Comparison of ENCODE assay signal across 8 cellular contexts in genomic region chr10:3780056-3780765, GRCh38. TPM values are rescaled to one million over a fixed set of nuclear protein-coding genes. Genes with fewer than 3 reads are reported as not detected.
DNase-seq lines count a peak whose midpoint lies in the region; ATAC-seq and TF ChIP-seq lines count a peak whose summit lies in the region.

No MANE protein-coding gene starts in this region.

- no peak overlapping the region for H2AFZ ChIP-seq in Loucy (ENCODE audit: low read length)

- TF ChIP-seq CTCF in AG04450 (IDR thresholded peaks at IDR 0.05; ENCODE audit: low read depth, low read length) (no peak), Loucy (conservative IDR thresholded peaks at IDR 0.05; ENCODE audit: low read length) (no peak)

- H3K9me3 ChIP-seq in AG04450 (ENCODE audit: control insufficient read depth, insufficient read depth, low read length) (peaks cover 11% of the 10 kb centered on the region; the same call in 1 of the 2 replicates), Loucy (ENCODE audit: insufficient read depth, low read depth, low read length) (no peaks in the 10 kb centered on the region), muscle layer of duodenum (ENCODE audit: control insufficient read depth in 1 of 2, low read length in 2 of 2) (no peaks in the 10 kb centered on the region)

- peaks cover 65% of the 10 kb centered on the region for H4K20me1 ChIP-seq in Loucy (ENCODE audit: insufficient read depth, low read length, poor library complexity, severe bottlenecking)

- DNase-seq in AG04450 (ENCODE audit: low read depth, low spot score) (no peak), GM19240 (ENCODE audit: insufficient read length, low spot score) (no peak), NCI-H524 treated with DMSO at 0.1 percent for 48 hours (lab: John Stamatoyannopoulos, UW) (no peak)
- no peak for DNase-seq in stimulated activated CD4-positive, alpha-beta T cell treated with anti-CD3 and anti-CD28 coated beads, Interleukin-2, amount 100 ng/mL, for 48 hours

- peaks cover 5% of the 10 kb centered on the region; the same call in 1 of the 2 replicates for H3F3A ChIP-seq in Loucy (ENCODE audit: low read depth)

- H3K4me2 ChIP-seq in Loucy (ENCODE audit: low read depth, low read length, poor library complexity, severe bottlenecking), result peak overlapping the region; percentile 92

- no peak for ATAC-seq in GM18867 (IDR thresholded peaks at IDR 0.05; ENCODE audit: unreplicated experiment)

- peak overlapping the region; percentile 47 for H3K9ac ChIP-seq in Loucy (ENCODE audit: low read depth, low read length, poor library complexity, severe bottlenecking)

- peak overlapping the region; percentile 99 for H3K27ac ChIP-seq in AG04450 (ENCODE audit: low read depth, low read length)
- H3K27ac ChIP-seq in cingulate gyrus (ENCODE audit: low read depth, low read length), result peak overlapping the region; percentile 83
- peak overlapping the region; percentile 100 for H3K27ac ChIP-seq in muscle layer of duodenum (ENCODE audit: low read length)

- peaks cover 80% of the 10 kb centered on the region for H3K79me2 ChIP-seq in Loucy (ENCODE audit: insufficient read depth, low read length)

- H3K4me1 ChIP-seq in Loucy (ENCODE audit: insufficient read depth, low read length, poor library complexity, severe bottlenecking), result peaks cover 52% of the 10 kb centered on the region
- H3K4me1 ChIP-seq in muscle layer of duodenum (ENCODE audit: control insufficient read depth in 1 of 2, insufficient read depth in 2 of 2, low read length in 2 of 2), result peaks cover 37 to 42% of the 10 kb centered on the region in 2 donors

- H3K4me3 ChIP-seq in AG04450 (ENCODE audit: low read depth, low read length) (peak overlapping the region; percentile 88), Loucy (ENCODE audit: low read length, poor library complexity, severe bottlenecking) (peak overlapping the region; percentile 89), muscle layer of duodenum (ENCODE audit: low read depth in 1 of 2, low read length in 2 of 2) (peak overlapping the region; percentile 85 to 99)

- POLR2A ChIA-PET in AG04450 (lab: Yijun Ruan, JAX), result interaction anchor here (0.6 to 0.8 kb wide), 2 partner anchors 330 to 531 kb away, joined by 3 read pairs; no protein-coding TSS in a partner anchor

- H3K36me3 ChIP-seq in Loucy (ENCODE audit: insufficient read depth, low read length) (peaks cover 52% of the 10 kb centered on the region), muscle layer of duodenum (ENCODE audit: control insufficient read depth in 1 of 2, insufficient read depth in 2 of 2, low read length in 2 of 2) (peaks cover 65 to 77% of the 10 kb centered on the region in 2 donors)

- H3K9me2 ChIP-seq in Loucy (replicated peaks; ENCODE audit: low read depth, low read length), result no peaks in the 10 kb centered on the region

- CTCF ChIA-PET in AG04450 (lab: Charles Lee), result interaction anchor here (1.2 kb wide), 1 partner anchor 587 kb away, joined by 3 read pairs; no protein-coding TSS in a partner anchor

- no peaks in the 10 kb centered on the region for H3K27me3 ChIP-seq in AG04450 (ENCODE audit: control insufficient read depth, insufficient read depth, low read length)
- H3K27me3 ChIP-seq in Loucy (ENCODE audit: insufficient read depth, low read length, poor library complexity, severe bottlenecking), result no peaks in the 10 kb centered on the region
- H3K27me3 ChIP-seq in muscle layer of duodenum (ENCODE audit: low read depth, low read length), result no peaks in the 10 kb centered on the region

RNA-seq across cellular contexts. Expression of gene KLF6, which starts 4.8 kb away (rescaled TPM):
- polyA plus RNA-seq in AG04450 (2011; rRNA removed), result 46.1 and 47.2 TPM in 2 replicates
- 243 and 375 TPM in 2 replicates for polyA minus RNA-seq in AG04450 (2011; rRNA and poly(A)+ RNA removed)
